ENCODE assay signal across 1 cellular context in genomic region chr19:5788422-5788821, GRCh38.
TF ChIP-seq lines count a peak whose summit lies in the region.

No MANE protein-coding gene starts in this region.

TF ChIP-seq in GM23338, 12 proteins besides CTCF, POLR2A, EP300 and RAD21 (continued from another document):
- no peak for TF ChIP-seq REST (IDR thresholded peaks at IDR 0.05; ENCODE audit: unreplicated experiment)
- TF ChIP-seq ZNF462 (CRISPR knock-in tag; IDR thresholded peaks at IDR 0.05): no peak
- TF ChIP-seq NANOG (IDR thresholded peaks at IDR 0.05; ENCODE audit: borderline replicate concordance): no peak
- TF ChIP-seq EZH2phosphoT487 (IDR thresholded peaks at IDR 0.05; ENCODE audit: unreplicated experiment): no peak
- TF ChIP-seq JUNB (IDR thresholded peaks at IDR 0.05; ENCODE audit: unreplicated experiment): no peak
- no peak for TF ChIP-seq ZNF331 (CRISPR knock-in tag; IDR thresholded peaks at IDR 0.05; ENCODE audit: low read depth)
- TF ChIP-seq ETS1 (IDR thresholded peaks at IDR 0.05): no peak
- no peak for TF ChIP-seq STAT1 (IDR thresholded peaks at IDR 0.05; ENCODE audit: unreplicated experiment)
- TF ChIP-seq POLR2AphosphoS5 (IDR thresholded peaks at IDR 0.05; ENCODE audit: low read depth): no peak
- TF ChIP-seq ZNF114 (CRISPR knock-in tag; IDR thresholded peaks at IDR 0.05): no peak
